Comparison of ENCODE assay signal across 8 cellular contexts in genomic region chr2:174577967-174578589, GRCh38. TPM values are rescaled to one million over a fixed set of nuclear protein-coding genes. Genes with fewer than 3 reads are reported as not detected.
DNase-seq lines count a peak whose midpoint lies in the region; ATAC-seq and TF ChIP-seq lines count a peak whose summit lies in the region.

No MANE protein-coding gene starts in this region.

- H3K4me3 Mint-ChIP-seq in endodermal cell, result no peak overlapping the region
- H3K4me3 Mint-ChIP-seq in progenitor cell of endocrine pancreas (ENCODE audit: low read depth), result no peak overlapping the region

- POLR2A ChIA-PET in HEK293T (lab: Yijun Ruan, JAX), result no interaction called here

- ATAC-seq in Right ventricle myocardium inferior (no peak), HG03280 (IDR thresholded peaks at IDR 0.05; ENCODE audit: unreplicated experiment) (no peak)

- H3K9me3 Mint-ChIP-seq in endodermal cell (peaks cover 3% of the 10 kb centered on the region), progenitor cell of endocrine pancreas (ENCODE audit: low read depth) (no peaks in the 10 kb centered on the region)

- TF ChIP-seq CTCF in cardiac muscle cell (IDR thresholded peaks at IDR 0.05; ENCODE audit: low read depth, low read length) (peak; percentile 81), endodermal cell (conservative IDR thresholded peaks at IDR 0.05) (peak; percentile 73), progenitor cell of endocrine pancreas (IDR thresholded peaks at IDR 0.05; ENCODE audit: unreplicated experiment) (peak; percentile 30)

- peaks cover 4% of the 10 kb centered on the region for H3K4me1 ChIP-seq in cardiac muscle cell (ENCODE audit: low read depth)
- H3K4me1 ChIP-seq in endodermal cell (ENCODE audit: control insufficient read depth, insufficient read depth, low read length), result no peaks in the 10 kb centered on the region

- no peak overlapping the region for H3K27ac Mint-ChIP-seq in endodermal cell
- no peak overlapping the region for H3K27ac Mint-ChIP-seq in progenitor cell of endocrine pancreas

- H3K4me3 ChIP-seq in cardiac muscle cell (no peak overlapping the region), endodermal cell (ENCODE audit: low read length) (no peak overlapping the region)

- CTCF ChIA-PET in HEK293T (lab: Yijun Ruan, JAX), result no interaction called here

- H3K36me3 ChIP-seq in cardiac muscle cell, result no peaks in the 10 kb centered on the region
- no peaks in the 10 kb centered on the region for H3K36me3 ChIP-seq in endodermal cell (ENCODE audit: control insufficient read depth, insufficient read depth, low read length)

- H3K4me1 Mint-ChIP-seq in endodermal cell (peaks cover 8% of the 10 kb centered on the region), progenitor cell of endocrine pancreas (ENCODE audit: low read depth) (no peaks in the 10 kb centered on the region)

- no peak overlapping the region for H3K9ac ChIP-seq in endodermal cell (ENCODE audit: extremely low read depth, low read length, poor library complexity, severe bottlenecking)

- H3K27ac ChIP-seq in cardiac muscle cell (no peak overlapping the region), endodermal cell (ENCODE audit: low read depth, low read length) (no peak overlapping the region)

- intact Hi-C loops in Right ventricle myocardium inferior (cut with DNase I), result loop anchor here (10.0 kb wide), 1 partner anchor 107 kb away; no protein-coding TSS in a partner anchor

- H3K27me3 ChIP-seq in cardiac muscle cell (no peaks in the 10 kb centered on the region), endodermal cell (ENCODE audit: control insufficient read depth, insufficient read depth, low read length, poor library complexity, severe bottlenecking) (no peaks in the 10 kb centered on the region)

- no peaks in the 10 kb centered on the region for H3K27me3 Mint-ChIP-seq in endodermal cell (ENCODE audit: insufficient read depth)
- no peaks in the 10 kb centered on the region for H3K27me3 Mint-ChIP-seq in progenitor cell of endocrine pancreas

- H3K9me3 ChIP-seq in cardiac muscle cell (ENCODE audit: low read depth) (no peaks in the 10 kb centered on the region), endodermal cell (ENCODE audit: control insufficient read depth, low read length) (peaks cover 4% of the 10 kb centered on the region)

- peak; percentile 25 to 82 for DNase-seq in cardiac muscle cell (ENCODE audit: low read depth in 1 of 2, low spot score in 1 of 2)
- DNase-seq in Right ventricle myocardium inferior (ENCODE audit: missing footprints), result no peak
- DNase-seq in HS-27A (ENCODE audit: low read depth), result peak; percentile 8
- DNase-seq in UCSD-AML1 (lab: John Stamatoyannopoulos, UW; ENCODE audit: unreplicated experiment), result peak; percentile 19
- no peak for DNase-seq in endodermal cell
- DNase-seq in progenitor cell of endocrine pancreas (ENCODE audit: low spot score, unreplicated experiment), result no peak
- no peak for DNase-seq in HEK293T (ENCODE audit: extremely low spot score)

- peaks cover 15% of the 10 kb centered on the region for H3K36me3 Mint-ChIP-seq in endodermal cell (ENCODE audit: low read depth)
- peaks cover 7% of the 10 kb centered on the region for H3K36me3 Mint-ChIP-seq in progenitor cell of endocrine pancreas (ENCODE audit: insufficient read depth)

TF ChIP-seq in HEK293T, 16 proteins besides CTCF, POLR2A, EP300 and RAD21:
- TF ChIP-seq TARDBP (IDR thresholded peaks at IDR 0.05), result no peak
- no peak for TF ChIP-seq ZNF384 (IDR thresholded peaks at IDR 0.05)
- no peak for TF ChIP-seq CTBP1 (IDR thresholded peaks at IDR 0.05; ENCODE audit: borderline replicate concordance)
- no peak for TF ChIP-seq SUZ12 (IDR thresholded peaks at IDR 0.05)
- no peak for TF ChIP-seq FOXM1 (IDR thresholded peaks at IDR 0.05; ENCODE audit: borderline replicate concordance)
- no peak for TF ChIP-seq NFRKB (IDR thresholded peaks at IDR 0.05)
- TF ChIP-seq BHLHE40 (IDR thresholded peaks at IDR 0.05; ENCODE audit: borderline replicate concordance), result no peak
- TF ChIP-seq ELF4 (IDR thresholded peaks at IDR 0.05), result no peak
- TF ChIP-seq SP1 (IDR thresholded peaks at IDR 0.05), result no peak
- TF ChIP-seq HDGF (IDR thresholded peaks at IDR 0.05; ENCODE audit: borderline replicate concordance), result no peak
- no peak for TF ChIP-seq ARNT (IDR thresholded peaks at IDR 0.05)
- no peak for TF ChIP-seq FOXA1 (IDR thresholded peaks at IDR 0.05)
- no peak for TF ChIP-seq PKNOX1 (IDR thresholded peaks at IDR 0.05)
- no peak for TF ChIP-seq L3MBTL2 (conservative IDR thresholded peaks at IDR 0.05)
- TF ChIP-seq LEF1 (IDR thresholded peaks at IDR 0.05; ENCODE audit: borderline replicate concordance), result no peak
TF ChIP-seq in HEK293T: peak in this region for 0.

RNA-seq across cellular contexts. Expression of gene WIPF1, which starts 19.5 kb away (rescaled TPM):
- total RNA-seq in cardiac muscle cell, result 6.0 and 16.7 TPM in 2 replicates
- 8.3 and 18.3 TPM in 2 replicates for polyA plus RNA-seq in cardiac muscle cell
- 19.4 TPM for total RNA-seq in Right ventricle myocardium inferior
- 10 to 100 TPM; 21.5 to 28.5 TPM for total RNA-seq in endodermal cell
- 23.5 TPM for polyA plus RNA-seq in endodermal cell (2013, experiment 1 of 2)
- 24.8 TPM for polyA plus RNA-seq in endodermal cell (2013, experiment 2 of 2)
- total RNA-seq in progenitor cell of endocrine pancreas, result 12.9 and 17.3 TPM in 2 replicates

Comparison
In these comparisons a context has a peak if more than half of its experiments do, and no peak if none do; other contexts are left out.
1. DNase-seq: peak in cardiac muscle cell (2 of 2), HS-27A (single experiment) and UCSD-AML1 (single experiment); none in Right ventricle myocardium inferior (single experiment), endodermal cell (single experiment), progenitor cell of endocrine pancreas (single experiment) and HEK293T (single experiment).
2. CTCF ChIP-seq: peak in every context shown above with its lines; median percentile 81 in cardiac muscle cell; 73 in endodermal cell; 30 in progenitor cell of endocrine pancreas.